ENCODE assay signal across 33 cellular contexts in the genomic region with DNA sequence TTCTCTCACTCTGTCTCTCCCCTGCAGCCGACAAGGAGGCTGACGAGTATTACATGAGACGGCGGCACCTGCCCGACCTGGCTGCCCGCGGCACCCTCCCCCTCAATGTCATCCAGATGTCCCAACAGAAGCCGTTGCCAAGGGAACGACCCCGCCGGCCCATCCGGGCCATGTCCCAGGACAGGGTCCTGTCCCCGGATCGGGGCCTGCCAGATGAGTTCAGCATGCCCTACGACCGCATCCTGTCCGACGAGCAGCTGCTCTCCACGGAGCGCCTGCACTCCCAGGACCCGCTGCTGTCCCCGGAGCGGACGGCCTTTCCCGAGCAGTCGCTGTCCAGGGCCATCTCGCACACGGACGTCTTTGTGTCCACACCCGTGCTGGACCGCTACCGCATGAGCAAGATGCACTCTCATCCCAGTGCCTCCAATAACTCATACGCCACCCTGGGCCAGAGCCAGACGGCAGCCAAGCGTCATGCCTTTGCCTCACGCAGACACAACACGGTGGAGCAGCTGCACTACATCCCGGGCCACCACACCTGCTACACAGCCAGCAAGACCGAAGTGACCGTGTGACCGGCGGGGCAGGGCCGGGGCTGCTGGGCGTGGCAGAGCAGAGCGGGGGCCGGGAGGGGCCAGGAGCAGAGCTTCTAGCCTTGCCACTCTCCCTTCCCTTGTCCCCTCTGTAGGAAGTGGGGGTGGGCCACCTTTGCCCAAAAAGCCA. TPM values are rescaled to one million over a fixed set of nuclear protein-coding genes. Genes with fewer than 3 reads are reported as not detected.
"Had no signal": no experiment of that assay in that cellular context is flagged by ENCODE, and none has a peak within 500 bp of the region (broad histone marks: within the 10 kb centered on the region; RNA-seq: fewer than 3 reads in every experiment).

No MANE protein-coding gene starts in this region.

- FAIRE-seq: colon, pancreas had no signal

- H3K9me3 Mint-ChIP-seq: endodermal cell, mesothelial cell of epicardium, nephron, type B pancreatic cell had no signal

- ATAC-seq: heart right ventricle, left lobe of liver, mucosa of descending colon, pancreas, sciatic nerve had no signal

- H3K36me3 Mint-ChIP-seq: mesothelial cell of epicardium, naive B cell, type B pancreatic cell had no signal

- H3K4me3 ChIP-seq: esophagus squamous epithelium, heart right ventricle, mucosa of descending colon, pancreas, right atrium auricular region, smooth muscle cell, testis, tibial artery had no signal

- H3K36me3 ChIP-seq: esophagus squamous epithelium, heart right ventricle, pancreas, right atrium auricular region, tibial artery had no signal

- DNase-seq: central memory CD4-positive, alpha-beta T cell; effector CD8-positive, alpha-beta T cell; endodermal cell; esophagus squamous epithelium; foreskin melanocyte; glutamatergic neuron; heart right ventricle; hippocampal formation; islet precursor cell; mesenchymal stem cell; mucosa of descending colon; naive B cell; occipital lobe; stimulated activated CD4-positive, alpha-beta T cell treated with anti-CD3 and anti-CD28 coated beads, Interleukin-12 subunit alpha, Interleukin-12 subunit beta, amount 100 ng/mL, for 4 hours; stimulated activated CD4-positive, alpha-beta T cell treated with anti-CD3 and anti-CD28 coated beads, Interleukin-1b, Interleukin-23, amount 100 ng/mL, for 48 hours; stimulated activated CD4-positive, alpha-beta T cell treated with anti-CD3 and anti-CD28 coated beads, Interleukin-4, amount 100 ng/mL, for 1 hour; stimulated activated CD8-positive, alpha-beta memory T cell treated with anti-CD3 and anti-CD28 coated beads, Interleukin-4, amount 100 ng/mL, for 48 hours; stimulated activated naive CD4-positive, alpha-beta T cell; substantia nigra; testis; tibial artery had no signal

- H3K4me1 Mint-ChIP-seq: mesothelial cell of epicardium, naive B cell had no signal

- H3K27me3 Mint-ChIP-seq: dendritic cell treated with granulocyte-macrophage colony-stimulating factor and Interleukin-4, amounts not matched to agents 40 ng/mL and 50 ng/mL, for 4 days; naive B cell had no signal

- H3K27me3 ChIP-seq: pancreas, right atrium auricular region, testis, tibial artery had no signal

- H3K27ac ChIP-seq: epithelial cell of prostate, esophagus squamous epithelium, heart right ventricle, pancreas, right atrium auricular region, testis, tibial artery had no signal

- H3K4me3 Mint-ChIP-seq: dendritic cell treated with granulocyte-macrophage colony-stimulating factor and Interleukin-4, amounts not matched to agents 40 ng/mL and 50 ng/mL, for 4 days; endodermal cell; mesothelial cell of epicardium; naive B cell; nephron; type B pancreatic cell had no signal

- H3K4me1 ChIP-seq: esophagus squamous epithelium, heart right ventricle, pancreas, right atrium auricular region, testis, tibial artery had no signal

- H3K9me3 ChIP-seq: esophagus squamous epithelium, mucosa of descending colon, pancreas, right atrium auricular region, testis, tibial artery had no signal

- H3K27ac Mint-ChIP-seq: dendritic cell treated with granulocyte-macrophage colony-stimulating factor and Interleukin-4, amounts not matched to agents 40 ng/mL and 50 ng/mL, for 4 days; endodermal cell; mesothelial cell of epicardium; naive B cell; nephron; type B pancreatic cell had no signal

RNA-seq across cellular contexts. Expression of a gene that starts 40.4 kb away (rescaled TPM):
- total RNA-seq: lung microvascular endothelial cell had no signal
